8 cellular contexts compared by ENCODE assay signal in the genomic region with DNA sequence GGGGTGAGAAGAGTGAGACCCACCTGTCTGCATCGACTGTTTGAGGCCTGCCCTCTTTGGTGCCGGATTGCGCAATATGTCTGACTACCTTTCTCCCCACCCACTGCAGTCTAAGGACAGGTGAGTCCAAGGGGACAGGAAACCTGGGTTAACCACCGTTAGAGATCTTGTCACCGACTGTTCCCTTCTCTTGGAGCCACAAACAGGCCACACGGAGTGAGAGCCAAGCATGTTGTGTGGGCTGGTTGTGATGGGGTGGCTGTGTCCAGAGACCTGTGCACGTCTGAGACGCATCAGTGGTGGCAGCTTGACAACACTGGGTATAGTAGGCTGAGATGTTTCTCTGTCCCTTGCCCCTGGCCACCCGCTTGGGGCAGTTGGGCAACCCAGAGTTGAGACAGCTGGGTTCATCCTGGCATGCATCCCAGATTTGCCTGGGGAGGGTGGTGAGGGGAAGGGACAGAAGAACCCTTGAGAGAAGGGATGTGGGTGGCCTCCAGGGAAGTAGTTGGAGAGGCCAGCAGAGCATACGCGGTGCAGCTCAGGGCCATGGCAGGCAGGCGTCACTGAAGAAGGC. TPM values are rescaled to one million over a fixed set of nuclear protein-coding genes. Genes with fewer than 3 reads are reported as not detected.
DNase-seq lines count a peak whose midpoint lies in the region; ATAC-seq lines count a peak whose summit lies in the region.

No MANE protein-coding gene starts in this region.

- no peak for ATAC-seq in HG03342 (IDR thresholded peaks at IDR 0.05; ENCODE audit: unreplicated experiment)
- no peak for ATAC-seq in GM18873 (IDR thresholded peaks at IDR 0.05; ENCODE audit: low FRiP score, unreplicated experiment)

- DNase-seq in A172 (ENCODE audit: low spot score) = peak; percentile 49
- DNase-seq in cerebellar cortex (ENCODE audit: low spot score) = peak; percentile 36
- peak; percentile 73 for DNase-seq in middle frontal gyrus (ENCODE audit: extremely low spot score, low spot score)
- no peak for DNase-seq in HK-2 (ENCODE audit: unreplicated experiment)
- no peak for DNase-seq in T-helper 1 cell

- H3K36me3 Mint-ChIP-seq in IgD-negative memory B cell = no peaks in the 10 kb centered on the region

- H3K27me3 Mint-ChIP-seq in IgD-negative memory B cell = no peaks in the 10 kb centered on the region

- peak overlapping the region in 2 of 3 donors; percentile 40 to 67 for H3K27ac Mint-ChIP-seq in IgD-negative memory B cell

- H3K4me3 Mint-ChIP-seq in IgD-negative memory B cell = peak overlapping the region in 1 of 4 donors; percentile 9

- H3K4me1 Mint-ChIP-seq in IgD-negative memory B cell = peaks cover 40 to 59% (median 44%) of the 10 kb centered on the region in 3 donors

- H3K9me3 Mint-ChIP-seq in IgD-negative memory B cell = no peaks in the 10 kb centered on the region

RNA-seq across cellular contexts. Expression of a gene that starts 21.4 kb away (rescaled TPM):
- 295 and 299 TPM in 2 replicates for total RNA-seq in A172 (2014; rRNA removed; shearing (Covaris generic))
- 14.4 TPM for polyA plus RNA-seq in IgD-negative memory B cell

Comparison
In these comparisons a context has a peak if more than half of its experiments do, and no peak if none do; other contexts are left out.
1. DNase-seq: peak in A172 (single experiment), cerebellar cortex (single experiment) and middle frontal gyrus (single experiment); none in HK-2 (single experiment) and T-helper 1 cell (0 of 5).